Comparison of ENCODE assay signal across 13 cellular contexts in the genomic region with DNA sequence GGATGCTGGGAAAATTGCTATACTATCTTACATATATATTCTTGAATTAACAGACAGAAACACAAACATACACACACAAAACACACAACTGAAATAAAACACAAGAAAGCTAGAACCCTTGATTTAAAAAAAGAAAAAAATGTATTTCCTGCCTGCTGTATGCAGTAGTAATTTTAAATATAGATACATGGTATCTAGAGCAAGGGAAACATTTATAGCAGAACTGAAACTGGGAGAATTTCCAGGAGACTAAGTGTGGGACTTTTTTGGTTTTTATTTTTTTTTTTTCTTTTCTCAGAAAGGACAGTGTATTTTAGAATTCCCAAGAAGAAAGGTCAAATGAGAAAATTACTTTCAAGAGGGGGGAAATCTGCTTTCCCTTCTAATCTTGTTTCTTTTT.
"Had no signal": no experiment of that assay in that cellular context is flagged by ENCODE, and none has a peak within 500 bp of the region (broad histone marks: within the 10 kb centered on the region; RNA-seq: fewer than 3 reads in every experiment).

No MANE protein-coding gene starts in this region.

- ATAC-seq: foreskin keratinocyte; left lung; right cardiac atrium; stimulated activated effector memory CD8-positive, alpha-beta T cell treated with anti-CD3 and anti-CD28 coated beads, Interleukin-12 subunit alpha, Interleukin-12 subunit beta, amount 100 ng/mL, for 72 hours had no signal

- H3K4me1 ChIP-seq: foreskin keratinocyte, left lung had no signal

- H3K27ac ChIP-seq: foreskin keratinocyte, left lung had no signal

- DNase-seq: activated CD4-positive, alpha-beta T cell treated with anti-CD3 and anti-CD28 coated beads, Interleukin-2, amount 50 U/mL, for 4 hours; activated CD4-positive, CD25-positive, alpha-beta regulatory T cell treated with anti-CD3 and anti-CD28 coated beads, Interleukin-2, amount 50 U/mL, for 72 hours; activated effector memory CD4-positive, alpha-beta T cell treated with Interleukin-2 at 50 U/mL for 16 hours; activated T-cell treated with anti-CD3 and anti-CD28 coated beads, Interleukin-2, amount 50 U/mL, for 1 hour; amygdala; foreskin keratinocyte; left lung; mesendoderm; posterior cingulate gyrus; right cardiac atrium; T-helper 2 cell; trophoblast cell had no signal

- H3K36me3 ChIP-seq: left lung had no signal

- H3K4me3 ChIP-seq: left lung had no signal

- H3K27me3 ChIP-seq: foreskin keratinocyte, left lung had no signal
